ENCODE assay signal across 9 cellular contexts in genomic region chr1:109493227-109493626, GRCh38. TPM values are rescaled to one million over a fixed set of nuclear protein-coding genes. Genes with fewer than 3 reads are reported as not detected.
DNase-seq lines count a peak whose midpoint lies in the region; ATAC-seq, FAIRE-seq and TF ChIP-seq lines count a peak whose summit lies in the region.
"Had no signal": no experiment of that assay in that cellular context is flagged by ENCODE, and none has a peak within 500 bp of the region (broad histone marks: within the 10 kb centered on the region; RNA-seq: fewer than 3 reads in every experiment).

No MANE protein-coding gene starts in this region.

- DNase-seq in HT1080 (ENCODE audit: low read depth) (peak; percentile 17), GM12878 (ENCODE audit: low read depth, low spot score) (no peak), medulla oblongata (ENCODE audit: extremely low spot score) (no peak), MV-4-11 (lab: John Stamatoyannopoulos, UW) (no peak)
- no peak for DNase-seq in natural killer cell treated with Interleukin-12 subunit alpha and Interleukin-12 subunit beta and Interleukin-15 and Interleukin-18, amount 100 ng/mL, for 72 hours (ENCODE audit: low spot score)
- no peak for DNase-seq in NK-92 treated with Interleukin-12 subunit alpha and Interleukin-12 subunit beta, amount 100 ng/mL, for 24 hours (lab: John Stamatoyannopoulos, UW)

- no peaks in the 10 kb centered on the region for H3K36me3 ChIP-seq in ACC112 (ENCODE audit: insufficient read depth, low read length)
- H3K36me3 ChIP-seq in GM12878 (ENCODE audit: control insufficient read depth in 2 of 2, insufficient read depth in 2 of 2, low read length in 1 of 2), result peaks cover 8 to 9% of the 10 kb centered on the region in 2 experiments; a peak in 3 of 4 replicates

- BruUV-seq in GM12878 (replicated peaks; lab: Mats Ljungman, UMichigan), result no TSS peak

- peaks cover 21 to 24% of the 10 kb centered on the region in 2 donors for H3K4me1 Mint-ChIP-seq in natural killer cell treated with Interleukin-12 subunit alpha and Interleukin-12 subunit beta and Interleukin-15 and Interleukin-18, amount 100 ng/mL, for 72 hours (ENCODE audit: low read depth in 2 of 2)

- H3K27me3 ChIP-seq in ACC112 (ENCODE audit: insufficient read depth, low read length), result no peaks in the 10 kb centered on the region
- H3K27me3 ChIP-seq in GM12878 (replicated peaks in 1 of 2; ENCODE audit: control insufficient read depth in 2 of 2, insufficient read depth in 2 of 2, low read length in 1 of 2), result no peaks in the 10 kb centered on the region

- H3K27ac Mint-ChIP-seq in natural killer cell treated with Interleukin-12 subunit alpha and Interleukin-12 subunit beta and Interleukin-15 and Interleukin-18, amount 100 ng/mL, for 72 hours, result no peak overlapping the region

- H3K36me3 Mint-ChIP-seq in natural killer cell treated with Interleukin-12 subunit alpha and Interleukin-12 subunit beta and Interleukin-15 and Interleukin-18, amount 100 ng/mL, for 72 hours, result peaks cover 7% of the 10 kb centered on the region

- ATAC-seq in GM12878 (no peak), HG03520 (IDR thresholded peaks at IDR 0.05; ENCODE audit: unreplicated experiment) (no peak)
- ATAC-seq in natural killer cell treated with Interleukin-12 subunit alpha and Interleukin-12 subunit beta and Interleukin-15 and Interleukin-18, amount 100 ng/mL, for 72 hours, result no peak

- SMC1A ChIA-PET in GM12878 (lab: Charles Lee; ENCODE audit: uncharacterized antibody, unreplicated experiment), result interaction anchor here (1.0 to 14.4 kb wide), 4 partner anchors 8 to 144 kb away, joined by 3 to 431 read pairs (median 5); no protein-coding TSS in a partner anchor

- H3K4me3 ChIP-seq in ACC112 (ENCODE audit: low read depth, low read length) (peak overlapping the region; percentile 97; the same call in 1 of the 2 replicates), GM12878 (peak overlapping the region; percentile 34; the same call in 1 of the 2 replicates)

- H3K4me1 ChIP-seq in ACC112 (ENCODE audit: control insufficient read depth, insufficient read depth, low read length, unreplicated experiment) (peaks cover 17% of the 10 kb centered on the region), GM12878 (ENCODE audit: control insufficient read depth, insufficient read depth, low read length) (peaks cover 4% of the 10 kb centered on the region)

- intact Hi-C loops in GM12878 (cut with micrococcal nuclease; ENCODE audit: unreplicated experiment), result loop anchor here (5.0 kb wide), 1 partner anchor 129 kb away; no protein-coding TSS in a partner anchor

- no peak for TF ChIP-seq EP300 in GM12878 (IDR thresholded peaks at IDR 0.05; ENCODE audit: borderline replicate concordance in 1 of 2, control insufficient read depth in 1 of 2, low read depth in 2 of 2, low read length in 2 of 2)

- peak overlapping the region; percentile 39; the same call in 1 of the 2 replicates for H3K4me2 ChIP-seq in GM12878 (ENCODE audit: control insufficient read depth, insufficient read depth)

- no peak for TF ChIP-seq CTCF in GM12878 (IDR thresholded peaks at IDR 0.05 in 2 of 3, conservative IDR thresholded peaks at IDR 0.05 in 1 of 3; ENCODE audit: control insufficient read depth in 2 of 3, extremely low read depth in 1 of 3, insufficient read depth in 1 of 3, low read depth in 3 of 3, low read length in 3 of 3)

- H2AFZ ChIP-seq in ACC112 (ENCODE audit: low read length, unreplicated experiment) (peak overlapping the region; percentile 78), GM12878 (ENCODE audit: control insufficient read depth, low read depth, low read length) (peak overlapping the region; percentile 99)

- FAIRE-seq in GM12878 (lab: Jason Lieb, UNC), result no peak

- H3K27me3 Mint-ChIP-seq in natural killer cell treated with Interleukin-12 subunit alpha and Interleukin-12 subunit beta and Interleukin-15 and Interleukin-18, amount 100 ng/mL, for 72 hours, result no peaks in the 10 kb centered on the region

- H3K9me3 Mint-ChIP-seq in natural killer cell treated with Interleukin-12 subunit alpha and Interleukin-12 subunit beta and Interleukin-15 and Interleukin-18, amount 100 ng/mL, for 72 hours, result no peaks in the 10 kb centered on the region

- no peaks in the 10 kb centered on the region for H3K9me3 ChIP-seq in GM12878 (replicated peaks; ENCODE audit: control insufficient read depth, insufficient read depth, low read length)

- H4K20me1 ChIP-seq in GM12878 (ENCODE audit: control insufficient read depth, insufficient read depth), result no peaks in the 10 kb centered on the region

- no peak for TF ChIP-seq RAD21 in GM12878 (IDR thresholded peaks at IDR 0.05; ENCODE audit: insufficient read depth, low read depth, low read length)

- WGBS in GM12878 (ENCODE audit: insufficient coverage, insufficient replicate concordance, low lambda C conversion rate, missing lambda C conversion rate), result 73% methylated on average over 4 of the region's 4 CpGs

- RAD21 ChIA-PET in GM12878 (lab: Charles Lee; ENCODE audit: unreplicated experiment), result interaction anchor here (0.8 to 13.4 kb wide), 8 partner anchors 13 to 131 kb away, joined by 3 to 422 read pairs (median 4); no protein-coding TSS in a partner anchor

- H3K9ac ChIP-seq in GM12878 (ENCODE audit: control insufficient read depth, insufficient read depth, low read length), result peak overlapping the region; percentile 77; the same call in 1 of the 2 replicates

- in situ Hi-C loops in GM12878 (cut with MboI), result loop anchor here (5.0 kb wide), 1 partner anchor 39 kb away; no protein-coding TSS in a partner anchor

- H3K4me3 Mint-ChIP-seq in natural killer cell treated with Interleukin-12 subunit alpha and Interleukin-12 subunit beta and Interleukin-15 and Interleukin-18, amount 100 ng/mL, for 72 hours, result peak overlapping the region; percentile 94

- POLR2A ChIA-PET in GM12878 (lab: Charles Lee), result interaction anchor here (1.2 to 2.5 kb wide), 7 partner anchors 10 to 66 kb away, joined by 3 to 17 read pairs (median 7); partner anchors contain the start of gene ATXN7L2

- CTCF ChIA-PET in GM12878 (lab: Yijun Ruan, JAX), result interaction anchor here (0.8 to 26.7 kb wide), 13 partner anchors 9 to 214 kb away, joined by 3 to 1280 read pairs (median 5); partner anchors contain the start of genes AMIGO1, ATXN7L2, GNAI3 and GPR61

- no peak for TF ChIP-seq POLR2A in GM12878 (IDR thresholded peaks at IDR 0.05; ENCODE audit: low read depth, low read length)

- peaks cover 6% of the 10 kb centered on the region for H3K79me2 ChIP-seq in ACC112 (ENCODE audit: control insufficient read depth, insufficient read depth, low read length, unreplicated experiment)
- H3K79me2 ChIP-seq in GM12878 (ENCODE audit: control insufficient read depth, insufficient read depth, low read length), result peaks cover 9% of the 10 kb centered on the region

- H3K27ac ChIP-seq in ACC112 (ENCODE audit: low read depth, low read length), result no peak overlapping the region
- no peak overlapping the region for H3K27ac ChIP-seq in GM12878 (ENCODE audit: control insufficient read depth, insufficient read depth)

RNA-seq across cellular contexts. Expression of gene CYB561D1, which starts 0.7 kb away (rescaled TPM):
- 2.6 and 2.7 TPM in 2 replicates for total RNA-seq in HT1080 (2014; rRNA removed; shearing (Covaris generic))
- 5.4 and 7.8 TPM in 2 replicates for polyA plus RNA-seq in HT1080 (2015; cell fraction: cytosol; rRNA removed)
- 11.0 and 14.0 TPM in 2 replicates for polyA plus RNA-seq in HT1080 (2015; cell fraction: nucleus; rRNA removed)
- total RNA-seq in GM12878 (2013; cell fraction: nucleolus; rRNA removed), result 16.8 and 17.3 TPM in 2 replicates
- total RNA-seq in GM12878 (2014; rRNA removed) (3.3 TPM in 2 replicates), GM12878 (2014; rRNA removed; fragmentation: Illumina TruSeq; extraction: Trizol) (2.5 and 3.2 TPM in 2 replicates), GM12878 (2021) (5.9 and 6.2 TPM in 2 replicates)
- 4.9 TPM for polyA plus RNA-seq in GM12878 (2011; ENCODE audit: low read depth)
- polyA plus RNA-seq in GM12878 (2011; rRNA removed) (7.5 and 9.0 TPM in 2 replicates), GM12878 (2014; fragmentation: Illumina TruSeq; extraction: Trizol) (3.4 and 3.7 TPM in 2 replicates), GM12878 (2014; fragmentation: Nextera tagmentation; extraction: Ambion mirVana) (1 to 10 TPM in 1 of 2 experiments, under 1 TPM in 1; 0.68 to 1.0 TPM), GM12878 (2014; rRNA removed) (5.0 and 5.5 TPM in 2 replicates), GM12878 (2016; fragmentation: Nextera tagmentation; extraction: Ambion mirVana) (1 to 10 TPM; 3.2 to 3.3 TPM)
- 10.0 and 13.9 TPM in 2 replicates for polyA plus RNA-seq in GM12878 (2011; cell fraction: cytosol; rRNA removed)
- polyA plus RNA-seq in GM12878 (2011; cell fraction: nucleus; rRNA removed), result 12.1 and 15.3 TPM in 2 replicates
- polyA plus RNA-seq in GM12878 (2012), result 6.4 and 8.0 TPM in 2 replicates
- polyA minus RNA-seq in GM12878 (2011; rRNA and poly(A)+ RNA removed), result 8.9 and 15.8 TPM in 2 replicates
- polyA minus RNA-seq in GM12878 (2011; cell fraction: cytosol; rRNA and poly(A)+ RNA removed), result 2.7 and 4.0 TPM in 2 replicates
- polyA minus RNA-seq in GM12878 (2011; cell fraction: nucleus; rRNA and poly(A)+ RNA removed), result 6.9 and 12.7 TPM in 2 replicates
- total RNA-seq in natural killer cell treated with Interleukin-12 subunit alpha and Interleukin-12 subunit beta and Interleukin-15 and Interleukin-18, amount 100 ng/mL, for 72 hours, result 10 to 100 TPM; 13.1 to 18.7 TPM

RNA-seq across cellular contexts. Expression of gene ATXN7L2, which starts 9.5 kb away (rescaled TPM):
- 10.2 and 11.1 TPM in 2 replicates for total RNA-seq in HT1080 (2014; rRNA removed; shearing (Covaris generic))
- 4.0 and 5.7 TPM in 2 replicates for polyA plus RNA-seq in HT1080 (2015; cell fraction: cytosol; rRNA removed)
- polyA plus RNA-seq in HT1080 (2015; cell fraction: nucleus; rRNA removed), result 19.2 and 21.9 TPM in 2 replicates
- 17.6 and 17.8 TPM in 2 replicates for total RNA-seq in GM12878 (2013; cell fraction: nucleolus; rRNA removed)
- total RNA-seq in GM12878 (2014; rRNA removed), result 5.0 and 5.5 TPM in 2 replicates
- total RNA-seq in GM12878 (2014; rRNA removed; fragmentation: Illumina TruSeq; extraction: Trizol), result 2.8 TPM in 2 replicates
- 7.4 and 8.3 TPM in 2 replicates for total RNA-seq in GM12878 (2021)
- 2.0 TPM for polyA plus RNA-seq in GM12878 (2011; ENCODE audit: low read depth)
- 2.0 and 4.4 TPM in 2 replicates for polyA plus RNA-seq in GM12878 (2011; rRNA removed)
- 7.4 and 10.4 TPM in 2 replicates for polyA plus RNA-seq in GM12878 (2011; cell fraction: cytosol; rRNA removed)
- 44.0 and 45.2 TPM in 2 replicates for polyA plus RNA-seq in GM12878 (2011; cell fraction: nucleus; rRNA removed)
- polyA plus RNA-seq in GM12878 (2012), result 4.8 and 5.5 TPM in 2 replicates
- polyA plus RNA-seq in GM12878 (2014; fragmentation: Illumina TruSeq; extraction: Trizol), result 1.4 and 3.3 TPM in 2 replicates
- under 1 TPM; 0.27 to 0.80 TPM for polyA plus RNA-seq in GM12878 (2014; fragmentation: Nextera tagmentation; extraction: Ambion mirVana)
- 6.2 and 7.4 TPM in 2 replicates for polyA plus RNA-seq in GM12878 (2014; rRNA removed)
- polyA plus RNA-seq in GM12878 (2016; fragmentation: Nextera tagmentation; extraction: Ambion mirVana), result 1 to 10 TPM; 5.8 to 7.3 TPM
- polyA minus RNA-seq in GM12878 (2011; rRNA and poly(A)+ RNA removed), result 3.1 and 7.4 TPM in 2 replicates
- polyA minus RNA-seq in GM12878 (2011; cell fraction: cytosol; rRNA and poly(A)+ RNA removed), result 2.9 and 4.5 TPM in 2 replicates
- 11.7 and 17.6 TPM in 2 replicates for polyA minus RNA-seq in GM12878 (2011; cell fraction: nucleus; rRNA and poly(A)+ RNA removed)
- 10 to 100 TPM in 1 of 2 donors, 1 to 10 TPM in 1; 8.4 to 19.9 TPM for total RNA-seq in natural killer cell treated with Interleukin-12 subunit alpha and Interleukin-12 subunit beta and Interleukin-15 and Interleukin-18, amount 100 ng/mL, for 72 hours

RNA-seq across cellular contexts. Expression of gene AMIGO1, which starts 16.3 kb away (rescaled TPM):
- 1.4 and 2.0 TPM in 2 replicates for total RNA-seq in HT1080 (2014; rRNA removed; shearing (Covaris generic))
- 2.2 and 2.6 TPM in 2 replicates for polyA plus RNA-seq in HT1080 (2015; cell fraction: cytosol; rRNA removed)
- 2.4 TPM in 2 replicates for polyA plus RNA-seq in HT1080 (2015; cell fraction: nucleus; rRNA removed)
- total RNA-seq in GM12878 (2013; cell fraction: nucleolus; rRNA removed), result 1.5 and 1.7 TPM in 2 replicates
- 0.06 and 0.22 TPM in 2 replicates for total RNA-seq in GM12878 (2014; rRNA removed)
- total RNA-seq in GM12878 (2014; rRNA removed; fragmentation: Illumina TruSeq; extraction: Trizol), result 0.04 and 0.09 TPM in 2 replicates
- total RNA-seq in GM12878 (2021), result 0.27 and 0.28 TPM in 2 replicates
- 0.33 TPM for polyA plus RNA-seq in GM12878 (2011; ENCODE audit: low read depth)
- 0.08 and 0.10 TPM in 2 replicates for polyA plus RNA-seq in GM12878 (2011; rRNA removed)
- polyA plus RNA-seq in GM12878 (2011; cell fraction: cytosol; rRNA removed), result 0.07 and 0.10 TPM in 2 replicates
- polyA plus RNA-seq in GM12878 (2011; cell fraction: nucleus; rRNA removed), result 0.15 and 0.19 TPM in 2 replicates
- 0.28 and 0.38 TPM in 2 replicates for polyA plus RNA-seq in GM12878 (2012)
- 0.07 and 0.11 TPM in 2 replicates for polyA plus RNA-seq in GM12878 (2014; fragmentation: Illumina TruSeq; extraction: Trizol)
- under 1 TPM; 0.02 to 0.11 TPM for polyA plus RNA-seq in GM12878 (2014; fragmentation: Nextera tagmentation; extraction: Ambion mirVana)
- polyA plus RNA-seq in GM12878 (2014; rRNA removed), result 0.11 TPM in 1 of 2 replicates, not detected in the other
- polyA plus RNA-seq in GM12878 (2016; fragmentation: Nextera tagmentation; extraction: Ambion mirVana), result under 1 TPM; 0.08 to 0.26 TPM
- polyA minus RNA-seq in GM12878 (2011; rRNA and poly(A)+ RNA removed), result 0.05 and 0.07 TPM in 2 replicates
- polyA minus RNA-seq in GM12878 (2011; cell fraction: cytosol; rRNA and poly(A)+ RNA removed), result not detected in 2 replicates
- polyA minus RNA-seq in GM12878 (2011; cell fraction: nucleus; rRNA and poly(A)+ RNA removed), result 0.10 and 0.12 TPM in 2 replicates
- 1 to 10 TPM in 1 of 2 donors, under 1 TPM in 1; 0.90 to 1.0 TPM for total RNA-seq in natural killer cell treated with Interleukin-12 subunit alpha and Interleukin-12 subunit beta and Interleukin-15 and Interleukin-18, amount 100 ng/mL, for 72 hours

RNA-seq across cellular contexts. Expression of gene SYPL2, which starts 26.9 kb away (rescaled TPM):
- 0.05 and 0.17 TPM in 2 replicates for total RNA-seq in HT1080 (2014; rRNA removed; shearing (Covaris generic))
- 0.08 and 0.11 TPM in 2 replicates for polyA plus RNA-seq in HT1080 (2015; cell fraction: cytosol; rRNA removed)
- polyA plus RNA-seq in HT1080 (2015; cell fraction: nucleus; rRNA removed), result 0.20 and 0.29 TPM in 2 replicates
- 2.8 and 3.9 TPM in 2 replicates for total RNA-seq in GM12878 (2013; cell fraction: nucleolus; rRNA removed)
- total RNA-seq in GM12878 (2014; rRNA removed) (not detected in 2 replicates), GM12878 (2014; rRNA removed; fragmentation: Illumina TruSeq; extraction: Trizol) (0.04 TPM in 1 of 2 replicates, not detected in the other), GM12878 (2021) (0.08 TPM in 1 of 2 replicates, not detected in the other)
- polyA plus RNA-seq in GM12878 (2011; ENCODE audit: low read depth), result 0.07 TPM
- polyA plus RNA-seq in GM12878 (2011; rRNA removed) (0.04 and 0.11 TPM in 2 replicates), GM12878 (2014; fragmentation: Illumina TruSeq; extraction: Trizol) (0.06 and 0.08 TPM in 2 replicates), GM12878 (2014; fragmentation: Nextera tagmentation; extraction: Ambion mirVana) (under 1 TPM in 1 of 2 experiments, not detected in 1; 0.05 TPM), GM12878 (2014; rRNA removed) (0.03 and 0.09 TPM in 2 replicates), GM12878 (2016; fragmentation: Nextera tagmentation; extraction: Ambion mirVana) (under 1 TPM in 1 of 2 experiments, not detected in 1; 0.04 TPM)
- polyA plus RNA-seq in GM12878 (2011; cell fraction: cytosol; rRNA removed), result 0.01 and 0.05 TPM in 2 replicates
- polyA plus RNA-seq in GM12878 (2011; cell fraction: nucleus; rRNA removed), result 0.45 and 0.50 TPM in 2 replicates
- polyA plus RNA-seq in GM12878 (2012), result 0.13 and 0.14 TPM in 2 replicates
- polyA minus RNA-seq in GM12878 (2011; rRNA and poly(A)+ RNA removed), result 0.05 and 0.15 TPM in 2 replicates
- polyA minus RNA-seq in GM12878 (2011; cell fraction: cytosol; rRNA and poly(A)+ RNA removed), result not detected in 2 replicates
- polyA minus RNA-seq in GM12878 (2011; cell fraction: nucleus; rRNA and poly(A)+ RNA removed), result 0.12 TPM in 1 of 2 replicates, not detected in the other
- total RNA-seq in natural killer cell treated with Interleukin-12 subunit alpha and Interleukin-12 subunit beta and Interleukin-15 and Interleukin-18, amount 100 ng/mL, for 72 hours, result not detected

RNA-seq across cellular contexts. Expression of gene GPR61, which starts 46.4 kb away (rescaled TPM):
- not detected in 2 replicates for total RNA-seq in HT1080 (2014; rRNA removed; shearing (Covaris generic))
- polyA plus RNA-seq in HT1080 (2015; cell fraction: cytosol; rRNA removed), result 0.02 TPM in 1 of 2 replicates, not detected in the other
- 0.05 TPM in 1 of 2 replicates, not detected in the other for polyA plus RNA-seq in HT1080 (2015; cell fraction: nucleus; rRNA removed)
- 0.44 and 1.3 TPM in 2 replicates for total RNA-seq in GM12878 (2013; cell fraction: nucleolus; rRNA removed)
- total RNA-seq in GM12878 (2014; rRNA removed) (0.44 TPM in 1 of 2 replicates, not detected in the other), GM12878 (2014; rRNA removed; fragmentation: Illumina TruSeq; extraction: Trizol) (0.31 and 0.32 TPM in 2 replicates), GM12878 (2021) (0.38 TPM in 1 of 2 replicates, not detected in the other)
- polyA plus RNA-seq in GM12878 (2011; ENCODE audit: low read depth), result 0.07 TPM
- polyA plus RNA-seq in GM12878 (2011; rRNA removed) (0.23 and 0.53 TPM in 2 replicates), GM12878 (2014; fragmentation: Illumina TruSeq; extraction: Trizol) (0.21 TPM in 1 of 2 replicates, not detected in the other), GM12878 (2014; fragmentation: Nextera tagmentation; extraction: Ambion mirVana) (1 to 10 TPM in 1 of 2 experiments, under 1 TPM in 1; 0.19 to 1.1 TPM), GM12878 (2014; rRNA removed) (not detected in 2 replicates), GM12878 (2016; fragmentation: Nextera tagmentation; extraction: Ambion mirVana) (under 1 TPM; 0.47 to 0.84 TPM)
- polyA plus RNA-seq in GM12878 (2011; cell fraction: cytosol; rRNA removed), result 0.22 and 0.32 TPM in 2 replicates
- polyA plus RNA-seq in GM12878 (2011; cell fraction: nucleus; rRNA removed), result 0.19 and 0.51 TPM in 2 replicates
- polyA plus RNA-seq in GM12878 (2012), result 0.23 and 0.66 TPM in 2 replicates
- polyA minus RNA-seq in GM12878 (2011; rRNA and poly(A)+ RNA removed), result 2.6 and 3.8 TPM in 2 replicates
- polyA minus RNA-seq in GM12878 (2011; cell fraction: cytosol; rRNA and poly(A)+ RNA removed), result not detected in 2 replicates
- 1.8 and 2.5 TPM in 2 replicates for polyA minus RNA-seq in GM12878 (2011; cell fraction: nucleus; rRNA and poly(A)+ RNA removed)
- total RNA-seq in natural killer cell treated with Interleukin-12 subunit alpha and Interleukin-12 subunit beta and Interleukin-15 and Interleukin-18, amount 100 ng/mL, for 72 hours, result not detected
- polyA plus RNA-seq: adipose tissue had no signal
